In the genomic region with DNA sequence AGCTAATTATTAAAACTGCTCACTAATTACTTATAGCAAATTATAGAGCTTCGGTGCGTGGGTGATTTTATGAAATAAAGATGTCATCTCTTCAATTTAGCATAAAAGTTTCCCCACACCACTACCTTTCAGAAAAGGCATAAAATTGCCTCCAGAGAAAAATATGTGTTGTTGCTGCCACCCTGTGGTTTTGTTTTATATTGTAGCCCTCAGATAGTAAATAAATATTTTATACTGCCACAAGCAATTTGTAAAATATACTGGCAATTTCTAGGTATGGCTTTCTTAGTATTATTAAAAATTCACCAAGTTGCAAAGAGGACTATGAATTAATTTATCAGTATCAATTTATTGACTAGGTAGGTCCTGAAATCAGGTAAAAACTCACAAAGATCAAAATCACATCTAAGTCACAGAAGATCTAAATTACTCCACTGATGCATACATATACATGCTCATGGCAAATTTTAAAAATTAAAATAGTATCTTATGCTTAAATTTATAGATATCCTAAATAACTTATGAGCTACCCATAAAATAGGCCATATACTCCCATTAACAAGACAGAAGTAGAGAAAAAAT, we compare ENCODE assay signal across 8 cellular contexts. TPM values are rescaled to one million over a fixed set of nuclear protein-coding genes. Genes with fewer than 3 reads are reported as not detected.
DNase-seq lines count a peak whose midpoint lies in the region; ATAC-seq and TF ChIP-seq lines count a peak whose summit lies in the region.

No MANE protein-coding gene starts in this region.

- peak; percentile 71 to 76 for TF ChIP-seq RAD21 in liver (IDR thresholded peaks at IDR 0.05)

- H3K4me1 ChIP-seq in liver (ENCODE audit: control insufficient read depth in 4 of 4, insufficient read depth in 4 of 4, low read length in 3 of 4) (no peaks in the 10 kb centered on the region), thyroid gland (no peaks in the 10 kb centered on the region)

- H3K9me3 ChIP-seq in liver (ENCODE audit: control insufficient read depth in 4 of 4, low read length in 3 of 4) (no peaks in the 10 kb centered on the region), thyroid gland (no peaks in the 10 kb centered on the region)

- no peaks in the 10 kb centered on the region for H3K4me1 Mint-ChIP-seq in activated CD8-positive, alpha-beta T cell treated with anti-CD3 and anti-CD28 coated beads, Interleukin-2, amount 10 ng/mL, durations not matched to agents 7 days and 5 days (ENCODE audit: low read depth)
- H3K4me1 Mint-ChIP-seq in activated T-cell treated with anti-CD3 and anti-CD28 coated beads, Interleukin-2, amount 50 U/mL, for 24 hours (ENCODE audit: low read depth), result no peaks in the 10 kb centered on the region

- H3K9me3 Mint-ChIP-seq in activated CD8-positive, alpha-beta T cell treated with anti-CD3 and anti-CD28 coated beads, Interleukin-2, amount 10 ng/mL, durations not matched to agents 7 days and 5 days (ENCODE audit: insufficient read depth), result no peaks in the 10 kb centered on the region
- no peaks in the 10 kb centered on the region for H3K9me3 Mint-ChIP-seq in activated T-cell treated with anti-CD3 and anti-CD28 coated beads, Interleukin-2, amount 50 U/mL, for 24 hours

- TF ChIP-seq POLR2A in thyroid gland (IDR thresholded peaks at IDR 0.05), result no peak

- no peak overlapping the region for H3K4me3 ChIP-seq in liver (ENCODE audit: low read depth in 1 of 3, low read length in 3 of 3)
- H3K4me3 ChIP-seq in thyroid gland (replicated peaks in 1 of 3), result no peak overlapping the region

- WGBS in liver, result 33% methylated on average over 2 of the region's 2 CpGs
- WGBS in thyroid gland, 2 donors, result 58 to 59% methylated on average over 2 of the region's 2 CpGs

- peaks cover under 1% of the 10 kb centered on the region for H3K36me3 Mint-ChIP-seq in activated CD8-positive, alpha-beta T cell treated with anti-CD3 and anti-CD28 coated beads, Interleukin-2, amount 10 ng/mL, durations not matched to agents 7 days and 5 days (ENCODE audit: low read depth)
- H3K36me3 Mint-ChIP-seq in activated T-cell treated with anti-CD3 and anti-CD28 coated beads, Interleukin-2, amount 50 U/mL, for 24 hours (ENCODE audit: low read depth), result peaks cover 7% of the 10 kb centered on the region

- no peaks in the 10 kb centered on the region for H3K27me3 ChIP-seq in liver (ENCODE audit: control insufficient read depth in 4 of 4, insufficient read depth in 4 of 4, low read length in 3 of 4)
- H3K27me3 ChIP-seq in thyroid gland, result no peaks in the 10 kb centered on the region

- CTCF ChIA-PET in activated CD8-positive, alpha-beta T cell treated with anti-CD3 and anti-CD28 coated beads, Interleukin-2, amount 10 ng/mL, durations not matched to agents 7 days and 5 days (lab: Charles Lee), result interaction anchor here (1.2 to 5.5 kb wide), 5 partner anchors 10 to 741 kb away, joined by 3 to 42 read pairs (median 4); no protein-coding TSS in a partner anchor

- no peak overlapping the region for H3K4me3 Mint-ChIP-seq in activated CD8-positive, alpha-beta T cell treated with anti-CD3 and anti-CD28 coated beads, Interleukin-2, amount 10 ng/mL, durations not matched to agents 7 days and 5 days
- H3K4me3 Mint-ChIP-seq in activated T-cell treated with anti-CD3 and anti-CD28 coated beads, Interleukin-2, amount 50 U/mL, for 24 hours, result no peak overlapping the region

- H3K27ac ChIP-seq in liver (ENCODE audit: low read depth in 1 of 2, low read length in 2 of 2), result no peak overlapping the region
- H3K27ac ChIP-seq in thyroid gland, result no peak overlapping the region

- H3K36me3 ChIP-seq in liver (ENCODE audit: control insufficient read depth in 4 of 4, insufficient read depth in 3 of 4, low read depth in 1 of 4, low read length in 3 of 4), result no peaks in the 10 kb centered on the region
- H3K36me3 ChIP-seq in thyroid gland, result no peaks in the 10 kb centered on the region

- POLR2A ChIA-PET in activated CD8-positive, alpha-beta T cell treated with anti-CD3 and anti-CD28 coated beads, Interleukin-2, amount 10 ng/mL, durations not matched to agents 7 days and 5 days (lab: Charles Lee), result no interaction called here

- H3K9ac ChIP-seq in liver (ENCODE audit: low read depth in 1 of 2, low read length in 2 of 2), result no peak overlapping the region

- TF ChIP-seq CTCF in liver (IDR thresholded peaks at IDR 0.05; ENCODE audit: low read depth, low read length, missing input control) (peak; percentile 41), thyroid gland (IDR thresholded peaks at IDR 0.05) (peak in 2 of 6 experiments; percentile 21 to 46)

- H3K27me3 Mint-ChIP-seq in activated CD8-positive, alpha-beta T cell treated with anti-CD3 and anti-CD28 coated beads, Interleukin-2, amount 10 ng/mL, durations not matched to agents 7 days and 5 days (ENCODE audit: low read depth), result peaks cover 7% of the 10 kb centered on the region
- H3K27me3 Mint-ChIP-seq in activated T-cell treated with anti-CD3 and anti-CD28 coated beads, Interleukin-2, amount 50 U/mL, for 24 hours, result no peaks in the 10 kb centered on the region

- no peak for ATAC-seq in activated CD8-positive, alpha-beta T cell treated with anti-CD3 and anti-CD28 coated beads, Interleukin-2, amount 10 ng/mL, durations not matched to agents 7 days and 5 days
- ATAC-seq in HG02970 (IDR thresholded peaks at IDR 0.05; ENCODE audit: low FRiP score, unreplicated experiment), result no peak

- intact Hi-C loops in thyroid gland (cut with DNase I), result no loop called here

- H3K27ac Mint-ChIP-seq in activated CD8-positive, alpha-beta T cell treated with anti-CD3 and anti-CD28 coated beads, Interleukin-2, amount 10 ng/mL, durations not matched to agents 7 days and 5 days, result no peak overlapping the region
- H3K27ac Mint-ChIP-seq in activated T-cell treated with anti-CD3 and anti-CD28 coated beads, Interleukin-2, amount 50 U/mL, for 24 hours, result no peak overlapping the region

- DNase-seq in A172 (ENCODE audit: low spot score) (peak; percentile 21), EH (ENCODE audit: low read depth) (peak; percentile 31), M059J (ENCODE audit: low read depth) (peak; percentile 29), thyroid gland (no peak)
- peak; percentile 34 for DNase-seq in activated CD8-positive, alpha-beta T cell treated with anti-CD3 and anti-CD28 coated beads, Interleukin-2, amount 10 ng/mL, durations not matched to agents 7 days and 5 days
- DNase-seq in activated T-cell treated with anti-CD3 and anti-CD28 coated beads, Interleukin-2, amount 50 U/mL, for 24 hours, result no peak

TF ChIP-seq in liver, 16 proteins besides CTCF, POLR2A, EP300 and RAD21:
- TF ChIP-seq TAF1 (conservative IDR thresholded peaks at IDR 0.05) (no peak), FOXA2 (IDR thresholded peaks at IDR 0.05) (no peak)
TF ChIP-seq in liver: peak in this region for 0.

RNA-seq across cellular contexts. Expression of gene ASNS, which starts 26.5 kb away (rescaled TPM):
- 19.8 and 24.0 TPM in 2 replicates for total RNA-seq in A172 (2014; rRNA removed; shearing (Covaris generic))
- 15.3 and 18.1 TPM in 2 replicates for total RNA-seq in M059J (2014; rRNA removed; shearing (Covaris generic))
- 10 to 100 TPM; 32.8 to 37.5 TPM for total RNA-seq in activated CD8-positive, alpha-beta T cell treated with anti-CD3 and anti-CD28 coated beads, Interleukin-2, amount 10 ng/mL, durations not matched to agents 7 days and 5 days
- total RNA-seq in liver (10 to 100 TPM in 1 of 2 donors, 1 to 10 TPM in 1; 1.9 to 14.8 TPM), thyroid gland (10 to 100 TPM; 16.4 to 84.2 (median 20.3) TPM)
- 1 to 10 TPM; 2.2 to 7.2 TPM for polyA plus RNA-seq in liver

Comparison
In these comparisons a context has a peak if more than half of its experiments do, and no peak if none do; other contexts are left out.
1. DNase-seq: peak in A172 (single experiment), EH (single experiment), M059J (single experiment) and activated CD8-positive, alpha-beta T cell treated with anti-CD3 and anti-CD28 coated beads, Interleukin-2, amount 10 ng/mL, durations not matched to agents 7 days and 5 days (single experiment); none in thyroid gland (0 of 2) and activated T-cell treated with anti-CD3 and anti-CD28 coated beads, Interleukin-2, amount 50 U/mL, for 24 hours (single experiment).